In the genomic region with DNA sequence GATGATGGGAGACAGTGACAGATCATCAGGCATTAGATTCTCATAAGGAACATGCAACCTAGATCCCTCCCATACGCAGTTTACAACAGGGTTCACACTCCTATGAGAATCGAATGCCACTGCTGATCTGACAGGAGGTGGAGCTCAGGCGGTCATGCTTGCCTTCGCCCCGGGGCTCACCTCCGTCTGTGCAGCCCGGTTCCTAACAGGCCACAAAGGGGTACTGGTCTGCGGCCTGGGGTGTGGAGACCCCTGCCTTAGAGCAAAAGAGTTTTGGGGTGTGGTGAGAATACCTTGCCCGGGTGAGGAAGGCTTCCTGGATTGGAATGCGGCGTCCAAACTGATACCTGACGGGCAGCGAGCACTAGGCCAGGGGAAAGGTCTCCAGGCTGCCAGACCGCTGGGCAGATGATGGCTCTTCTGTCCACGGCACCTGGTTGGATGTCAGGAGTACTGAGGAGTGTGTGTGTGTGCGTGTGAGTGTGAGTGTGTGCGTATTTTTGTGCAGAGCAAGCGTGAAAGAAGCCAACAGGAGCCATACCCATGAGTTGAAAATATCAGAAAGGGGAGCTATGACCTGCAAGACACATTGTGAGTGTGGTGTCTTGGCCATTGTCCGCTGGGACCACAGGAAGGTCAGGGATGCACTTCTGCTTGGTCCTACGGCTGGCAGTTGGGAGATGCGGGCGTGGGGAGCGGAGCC, we compare ENCODE assay signal across 8 cellular contexts. TPM values are rescaled to one million over a fixed set of nuclear protein-coding genes. Genes with fewer than 3 reads are reported as not detected.
DNase-seq lines count a peak whose midpoint lies in the region; ATAC-seq and TF ChIP-seq lines count a peak whose summit lies in the region.

No MANE protein-coding gene starts in this region.

- TF ChIP-seq POLR2A in breast epithelium (IDR thresholded peaks at IDR 0.05): no peak

- H3K27me3 ChIP-seq in breast epithelium: no peaks in the 10 kb centered on the region

- H3K27me3 Mint-ChIP-seq in Calu3 (ENCODE audit: unreplicated experiment) (no peaks in the 10 kb centered on the region), nephron progenitor cell (ENCODE audit: low read depth, poor library complexity) (peaks cover 3% of the 10 kb centered on the region)

- H3K36me3 Mint-ChIP-seq in Calu3 (ENCODE audit: insufficient read depth, unreplicated experiment): peaks cover 8% of the 10 kb centered on the region
- no peaks in the 10 kb centered on the region for H3K36me3 Mint-ChIP-seq in nephron progenitor cell (ENCODE audit: low read depth)

- CTCF ChIA-PET in Calu3 (lab: Charles Lee): interaction anchor here (0.6 to 1.3 kb wide), 4 partner anchors 15 to 483 kb away, joined by 3 to 5 read pairs (median 4); partner anchors contain the start of gene RRAGA

- DNase-seq in Calu3: no peak
- no peak for DNase-seq in breast epithelium (ENCODE audit: low spot score in 2 of 2)
- no peak for DNase-seq in nephron progenitor cell
- no peak for DNase-seq in pons (ENCODE audit: low spot score)
- DNase-seq in cerebellar nuclear complex (lab: John Stamatoyannopoulos, UW): no peak
- DNase-seq in NCI-H1930 (lab: John Stamatoyannopoulos, UW): no peak
- DNase-seq in GM10266 (ENCODE audit: extremely low spot score): no peak

- no peaks in the 10 kb centered on the region for H3K9me3 ChIP-seq in breast epithelium

- H3K4me1 ChIP-seq in breast epithelium: no peaks in the 10 kb centered on the region

- H3K4me1 Mint-ChIP-seq in Calu3 (ENCODE audit: low read depth, unreplicated experiment) (peaks cover 10% of the 10 kb centered on the region), nephron progenitor cell (peaks cover 42% of the 10 kb centered on the region)

- BruUV-seq in Calu3 (replicated peaks; lab: Mats Ljungman, UMichigan): no TSS peak

- H3K4me3 Mint-ChIP-seq in Calu3 (ENCODE audit: low read depth, unreplicated experiment) (peak overlapping the region; percentile 71), nephron progenitor cell (peak overlapping the region; percentile 79)

- peak; percentile 14 for ATAC-seq in HG02885 (IDR thresholded peaks at IDR 0.05; ENCODE audit: poor library complexity, unreplicated experiment)

- intact Hi-C loops in Calu3 (cut with micrococcal nuclease; ENCODE audit: unreplicated experiment): no loop called here
- intact Hi-C loops in breast epithelium (cut with DNase I; ENCODE audit: low total_unique reads): no loop called here

- H3K36me3 ChIP-seq in breast epithelium: no peaks in the 10 kb centered on the region

- H3K9me3 Mint-ChIP-seq in Calu3 (ENCODE audit: low read depth, unreplicated experiment) (no peaks in the 10 kb centered on the region), nephron progenitor cell (peaks cover 18% of the 10 kb centered on the region)

- no peak overlapping the region for H3K27ac ChIP-seq in breast epithelium

- H3K4me3 ChIP-seq in breast epithelium: peak overlapping the region; percentile 50 to 81 (median 58)

- H3K27ac Mint-ChIP-seq in Calu3 (ENCODE audit: unreplicated experiment): no peak overlapping the region
- H3K27ac Mint-ChIP-seq in nephron progenitor cell: no peak overlapping the region

- TF ChIP-seq CTCF in Calu3 (IDR thresholded peaks at IDR 0.05; ENCODE audit: unreplicated experiment) (no peak), breast epithelium (IDR thresholded peaks at IDR 0.05) (no peak), nephron progenitor cell (IDR thresholded peaks at IDR 0.05) (no peak), GM10266 (IDR thresholded peaks at IDR 0.05; ENCODE audit: control insufficient read depth, insufficient read depth, low read depth, missing control alignments) (no peak)

RNA-seq across cellular contexts. Expression of gene ACER2, which starts 55.4 kb away (rescaled TPM):
- total RNA-seq in Calu3 (2022) (7.6 and 10.0 TPM in 2 replicates), breast epithelium (10 to 100 TPM; 11.0 to 17.6 (median 16.7) TPM)
